In the genomic region with DNA sequence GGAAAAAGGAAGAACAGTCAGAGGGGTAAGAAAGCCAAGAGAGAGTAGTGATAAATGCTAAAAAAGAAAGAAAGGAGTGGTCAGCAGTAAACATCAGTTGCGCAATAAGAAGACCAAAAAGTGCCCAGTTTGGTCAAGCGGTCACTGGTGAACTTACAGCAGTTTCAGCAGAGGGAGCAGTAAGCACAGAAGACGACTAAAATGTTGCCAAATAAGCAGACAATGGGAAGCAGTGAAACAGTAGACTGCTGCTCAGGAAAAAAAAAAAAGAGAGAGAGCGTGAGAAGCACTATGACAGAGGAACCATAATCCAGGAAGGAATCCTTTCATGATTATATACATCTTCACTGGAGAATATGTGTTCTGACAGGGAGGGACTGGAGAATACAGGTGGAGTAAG, we compare ENCODE assay signal across 12 cellular contexts. TPM values are rescaled to one million over a fixed set of nuclear protein-coding genes. Genes with fewer than 3 reads are reported as not detected.
A peak's percentile ranks its signal among the peaks of the same experiment; 100 is the strongest.
DNase-seq lines count a peak whose midpoint lies in the region; ATAC-seq, FAIRE-seq and TF ChIP-seq lines count a peak whose summit lies in the region.
"Had no signal": no experiment of that assay in that cellular context is flagged by ENCODE, and none has a peak within 500 bp of the region (broad histone marks: within the 10 kb centered on the region; RNA-seq: fewer than 3 reads in every experiment).

No MANE protein-coding gene starts in this region.

- peak; percentile 22 for TF ChIP-seq CTCF in fibroblast of the aortic adventitia (IDR thresholded peaks at IDR 0.05; ENCODE audit: insufficient read depth, low read length)
- no peak for TF ChIP-seq CTCF in nephron progenitor cell (IDR thresholded peaks at IDR 0.05)

- peak overlapping the region; percentile 50 for H3K27ac Mint-ChIP-seq in activated T-helper 1 cell treated with anti-CD3 and anti-CD28 coated beads, Interleukin-12 subunit alpha, Interleukin-12 subunit beta, Interleukin-2, Interleukin-4 antibody, amounts not matched to agents 30 ng/mL and 10 ng/mL and 1 ng/mL, durations not matched to agents 14 hours and 24 hours and 36 hours
- peak overlapping the region; percentile 84 for H3K27ac Mint-ChIP-seq in nephron progenitor cell
- no peak overlapping the region for H3K27ac Mint-ChIP-seq in effector memory CD8-positive, alpha-beta T cell

- DNase-seq in AG08395 (ENCODE audit: low spot score) = peak; percentile 7
- no peak for DNase-seq in activated T-helper 1 cell treated with anti-CD3 and anti-CD28 coated beads, Interleukin-12 subunit alpha, Interleukin-12 subunit beta, Interleukin-2, Interleukin-4 antibody, amounts not matched to agents 30 ng/mL and 10 ng/mL and 1 ng/mL, durations not matched to agents 14 hours and 24 hours and 36 hours (ENCODE audit: low spot score)
- DNase-seq in fibroblast of the aortic adventitia (ENCODE audit: low read depth) = peak; percentile 74
- no peak for DNase-seq in nephron progenitor cell
- no peak for DNase-seq in NCI-H1092 treated with DMSO at 0.1 percent for 48 hours (lab: John Stamatoyannopoulos, UW)
- no peak for DNase-seq in activated CD4-positive, CD25-positive, alpha-beta regulatory T cell treated with anti-CD3 and anti-CD28 coated beads, Interleukin-2, amount 50 U/mL, for 72 hours
- no peak for DNase-seq in HTR-8/SVneo (ENCODE audit: insufficient read length, low spot score)
- DNase-seq in effector memory CD8-positive, alpha-beta T cell = no peak
- DNase-seq: H9, NCI-H2029 had no signal

- no peak overlapping the region for H3K4me3 Mint-ChIP-seq in activated T-helper 1 cell treated with anti-CD3 and anti-CD28 coated beads, Interleukin-12 subunit alpha, Interleukin-12 subunit beta, Interleukin-2, Interleukin-4 antibody, amounts not matched to agents 30 ng/mL and 10 ng/mL and 1 ng/mL, durations not matched to agents 14 hours and 24 hours and 36 hours
- H3K4me3 Mint-ChIP-seq in nephron progenitor cell = no peak overlapping the region
- H3K4me3 Mint-ChIP-seq in effector memory CD8-positive, alpha-beta T cell = no peak overlapping the region
- H3K4me3 Mint-ChIP-seq: H9 had no signal

- no peak for ATAC-seq in effector memory CD8-positive, alpha-beta T cell (replicated peaks)

- peaks cover 8% of the 10 kb centered on the region for H3K4me1 Mint-ChIP-seq in activated T-helper 1 cell treated with anti-CD3 and anti-CD28 coated beads, Interleukin-12 subunit alpha, Interleukin-12 subunit beta, Interleukin-2, Interleukin-4 antibody, amounts not matched to agents 30 ng/mL and 10 ng/mL and 1 ng/mL, durations not matched to agents 14 hours and 24 hours and 36 hours (ENCODE audit: low read depth)
- H3K4me1 Mint-ChIP-seq in nephron progenitor cell = no peaks in the 10 kb centered on the region
- peaks cover 0 to 5% of the 10 kb centered on the region in 2 donors for H3K4me1 Mint-ChIP-seq in effector memory CD8-positive, alpha-beta T cell (ENCODE audit: low read depth in 2 of 2)

- FAIRE-seq in HTR-8/SVneo (lab: Jason Lieb, UNC) = no peak
- FAIRE-seq: islet of Langerhans had no signal

- H3K9me3 Mint-ChIP-seq in activated T-helper 1 cell treated with anti-CD3 and anti-CD28 coated beads, Interleukin-12 subunit alpha, Interleukin-12 subunit beta, Interleukin-2, Interleukin-4 antibody, amounts not matched to agents 30 ng/mL and 10 ng/mL and 1 ng/mL, durations not matched to agents 14 hours and 24 hours and 36 hours = no peaks in the 10 kb centered on the region
- H3K9me3 Mint-ChIP-seq in nephron progenitor cell = no peaks in the 10 kb centered on the region
- no peaks in the 10 kb centered on the region for H3K9me3 Mint-ChIP-seq in effector memory CD8-positive, alpha-beta T cell
- H3K9me3 Mint-ChIP-seq: H9 had no signal

- H3K36me3 Mint-ChIP-seq in activated T-helper 1 cell treated with anti-CD3 and anti-CD28 coated beads, Interleukin-12 subunit alpha, Interleukin-12 subunit beta, Interleukin-2, Interleukin-4 antibody, amounts not matched to agents 30 ng/mL and 10 ng/mL and 1 ng/mL, durations not matched to agents 14 hours and 24 hours and 36 hours (ENCODE audit: low read depth) = peaks cover 30% of the 10 kb centered on the region
- peaks cover 26% of the 10 kb centered on the region for H3K36me3 Mint-ChIP-seq in nephron progenitor cell (ENCODE audit: low read depth)
- H3K36me3 Mint-ChIP-seq in effector memory CD8-positive, alpha-beta T cell (ENCODE audit: insufficient read depth) = peaks cover 34% of the 10 kb centered on the region

- no peaks in the 10 kb centered on the region for H3K27me3 Mint-ChIP-seq in activated T-helper 1 cell treated with anti-CD3 and anti-CD28 coated beads, Interleukin-12 subunit alpha, Interleukin-12 subunit beta, Interleukin-2, Interleukin-4 antibody, amounts not matched to agents 30 ng/mL and 10 ng/mL and 1 ng/mL, durations not matched to agents 14 hours and 24 hours and 36 hours (ENCODE audit: insufficient read depth)
- H3K27me3 Mint-ChIP-seq in nephron progenitor cell (ENCODE audit: low read depth, poor library complexity) = no peaks in the 10 kb centered on the region
- no peaks in the 10 kb centered on the region for H3K27me3 Mint-ChIP-seq in effector memory CD8-positive, alpha-beta T cell

- intact Hi-C loops in activated T-helper 1 cell treated with anti-CD3 and anti-CD28 coated beads, Interleukin-12 subunit alpha, Interleukin-12 subunit beta, Interleukin-2, Interleukin-4 antibody, amounts not matched to agents 30 ng/mL and 10 ng/mL and 1 ng/mL, durations not matched to agents 14 hours and 24 hours and 36 hours (cut with micrococcal nuclease) = no loop called here

- H3K4me3 ChIP-seq in fibroblast of the aortic adventitia (ENCODE audit: low read depth, low read length) = no peak overlapping the region
- H3K4me3 ChIP-seq: SJSA1 had no signal

RNA-seq across cellular contexts. Expression of gene DNAJC10, which starts 45.8 kb away (rescaled TPM):
- 68.7 and 69.5 TPM in 2 replicates for total RNA-seq in activated T-helper 1 cell treated with anti-CD3 and anti-CD28 coated beads, Interleukin-12 subunit alpha, Interleukin-12 subunit beta, Interleukin-2, Interleukin-4 antibody, amounts not matched to agents 30 ng/mL and 10 ng/mL and 1 ng/mL, durations not matched to agents 14 hours and 24 hours and 36 hours
- 184 and 413 TPM in 2 replicates for total RNA-seq in fibroblast of the aortic adventitia (ENCODE audit: low replicate concordance)

Comparison
In these comparisons a context has a peak if more than half of its experiments do, and no peak if none do; other contexts are left out.
1. DNase-seq: peak in AG08395 (single experiment) and fibroblast of the aortic adventitia (single experiment); none in activated T-helper 1 cell treated with anti-CD3 and anti-CD28 coated beads, Interleukin-12 subunit alpha, Interleukin-12 subunit beta, Interleukin-2, Interleukin-4 antibody, amounts not matched to agents 30 ng/mL and 10 ng/mL and 1 ng/mL, durations not matched to agents 14 hours and 24 hours and 36 hours (single experiment), nephron progenitor cell (single experiment), NCI-H1092 treated with DMSO at 0.1 percent for 48 hours (single experiment), activated CD4-positive, CD25-positive, alpha-beta regulatory T cell treated with anti-CD3 and anti-CD28 coated beads, Interleukin-2, amount 50 U/mL, for 72 hours (single experiment), HTR-8/SVneo (single experiment) and effector memory CD8-positive, alpha-beta T cell (0 of 3).
2. H3K27ac Mint-ChIP-seq: peak in activated T-helper 1 cell treated with anti-CD3 and anti-CD28 coated beads, Interleukin-12 subunit alpha, Interleukin-12 subunit beta, Interleukin-2, Interleukin-4 antibody, amounts not matched to agents 30 ng/mL and 10 ng/mL and 1 ng/mL, durations not matched to agents 14 hours and 24 hours and 36 hours (single experiment) and nephron progenitor cell (single experiment); none in effector memory CD8-positive, alpha-beta T cell (0 of 2).